Comparison of ENCODE assay signal across 8 cellular contexts in genomic region chr11:6249822-6250555, GRCh38.
DNase-seq lines count a peak whose midpoint lies in the region; ATAC-seq lines count a peak whose summit lies in the region.
"Had no signal": no experiment of that assay in that cellular context is flagged by ENCODE, and none has a peak within 500 bp of the region (broad histone marks: within the 10 kb centered on the region; RNA-seq: fewer than 3 reads in every experiment).

No MANE protein-coding gene starts in this region.

- no peaks in the 10 kb centered on the region for H3K27me3 ChIP-seq in stomach smooth muscle (ENCODE audit: control insufficient read depth in 1 of 2, insufficient read depth in 2 of 2, low read length in 2 of 2)

- no peak overlapping the region for H3K4me3 ChIP-seq in stomach smooth muscle (ENCODE audit: low read length in 2 of 2)
- H3K4me3 ChIP-seq: PC-9 had no signal

- ATAC-seq in HG03571 (IDR thresholded peaks at IDR 0.05; ENCODE audit: unreplicated experiment) (no peak), HG03378 (IDR thresholded peaks at IDR 0.05; ENCODE audit: unreplicated experiment) (no peak)

- H3K36me3 ChIP-seq in stomach smooth muscle (ENCODE audit: control insufficient read depth in 2 of 2, insufficient read depth in 2 of 2, low read length in 2 of 2) = no peaks in the 10 kb centered on the region

- DNase-seq in NCI-H2196 (lab: John Stamatoyannopoulos, UW; ENCODE audit: unreplicated experiment) (peak; percentile 63), fibroblast of gingiva (ENCODE audit: low read depth) (peak; percentile 78), T-helper 2 cell (no peak)
- DNase-seq: cortex of kidney had no signal

- peak overlapping the region; percentile 55 for H3K27ac ChIP-seq in stomach smooth muscle (ENCODE audit: low read length)
- H3K27ac ChIP-seq: PC-9 had no signal

- H3K9ac ChIP-seq in stomach smooth muscle (ENCODE audit: low read length in 2 of 2) = peak overlapping the region in 1 of 2 donors; percentile 29

- no peaks in the 10 kb centered on the region for H3K9me3 ChIP-seq in stomach smooth muscle (ENCODE audit: control insufficient read depth in 2 of 2, low read length in 2 of 2)

- H3K4me1 ChIP-seq in stomach smooth muscle (ENCODE audit: control insufficient read depth, insufficient read depth, low read length) = peaks cover 22% of the 10 kb centered on the region

Comparison
In these comparisons a context has a peak if more than half of its experiments do, and no peak if none do; other contexts are left out.
1. DNase-seq: peak in NCI-H2196 (single experiment) and fibroblast of gingiva (single experiment); none in T-helper 2 cell (0 of 5).